ENCODE assay signal across 26 cellular contexts in the genomic region with DNA sequence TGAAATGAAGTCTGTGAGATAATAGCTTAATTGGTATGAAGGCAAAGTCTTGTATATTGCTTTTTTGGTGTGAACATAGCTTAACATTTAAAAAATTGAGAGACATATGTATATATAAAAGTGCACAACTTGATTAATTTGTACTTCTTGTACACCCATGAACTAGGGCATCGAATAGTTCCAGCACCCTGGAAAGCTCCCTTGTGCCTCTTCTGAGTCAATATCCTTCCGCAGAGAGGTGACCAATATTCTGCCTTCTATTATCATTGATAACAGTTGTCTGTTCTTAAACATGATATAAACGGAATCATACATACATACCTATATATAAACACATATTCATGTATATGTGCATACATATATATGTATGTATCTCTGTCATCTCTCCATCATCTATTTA.
"Had no signal": no experiment of that assay in that cellular context is flagged by ENCODE, and none has a peak within 500 bp of the region (broad histone marks: within the 10 kb centered on the region; RNA-seq: fewer than 3 reads in every experiment).

No MANE protein-coding gene starts in this region.

- H3K4me2 ChIP-seq: smooth muscle cell had no signal

- DNase-seq: cortex of kidney; effector memory CD8-positive, alpha-beta T cell; erythroblast; esophagus squamous epithelium; foreskin melanocyte; glutamatergic neuron; heart right ventricle; hippocampal formation; left cardiac atrium; left ventricle myocardium inferior; lower lobe of right lung; natural killer cell; occipital lobe; pancreas; stimulated activated CD4-positive, alpha-beta T cell treated with anti-CD3 and anti-CD28 coated beads, Interleukin-12 subunit alpha, Interleukin-12 subunit beta, amount 100 ng/mL, for 4 hours; stimulated activated CD4-positive, alpha-beta T cell treated with anti-CD3 and anti-CD28 coated beads, Interleukin-1b, Interleukin-23, amount 100 ng/mL, for 48 hours; stimulated activated CD4-positive, alpha-beta T cell treated with anti-CD3 and anti-CD28 coated beads, Interleukin-4, amount 100 ng/mL, for 1 hour; stimulated activated CD8-positive, alpha-beta memory T cell treated with anti-CD3 and anti-CD28 coated beads, Interleukin-4, amount 100 ng/mL, for 48 hours; stimulated activated naive CD4-positive, alpha-beta T cell; stimulated activated naive CD8-positive, alpha-beta T cell treated with anti-CD3 and anti-CD28 coated beads, Interleukin-15, amount 100 ng/mL, for 72 hours; transverse colon; upper lobe of right lung; uterus had no signal

- H3K27me3 ChIP-seq: suprapubic skin, transverse colon, upper lobe of right lung, uterus had no signal

- H3K27ac ChIP-seq: esophagus squamous epithelium, heart right ventricle, left ventricle myocardium inferior, lower lobe of right lung, pancreas, suprapubic skin, transverse colon, upper lobe of right lung, uterus had no signal

- H3K27ac Mint-ChIP-seq: effector memory CD8-positive, alpha-beta T cell; natural killer cell; stimulated activated naive CD8-positive, alpha-beta T cell treated with anti-CD3 and anti-CD28 coated beads, Interleukin-15, amount 100 ng/mL, for 72 hours had no signal

- H3K4me1 ChIP-seq: esophagus squamous epithelium, heart right ventricle, left ventricle myocardium inferior, lower lobe of right lung, pancreas, suprapubic skin, transverse colon, upper lobe of right lung, uterus had no signal

- H3K4me3 Mint-ChIP-seq: effector memory CD8-positive, alpha-beta T cell; natural killer cell; stimulated activated naive CD8-positive, alpha-beta T cell treated with anti-CD3 and anti-CD28 coated beads, Interleukin-15, amount 100 ng/mL, for 72 hours had no signal

- H3K4me1 Mint-ChIP-seq: natural killer cell; stimulated activated naive CD8-positive, alpha-beta T cell treated with anti-CD3 and anti-CD28 coated beads, Interleukin-15, amount 100 ng/mL, for 72 hours had no signal

- H3K4me3 ChIP-seq: esophagus squamous epithelium, heart right ventricle, left ventricle myocardium inferior, lower lobe of right lung, pancreas, smooth muscle cell, suprapubic skin, transverse colon, upper lobe of right lung, uterus had no signal

- H3K36me3 ChIP-seq: esophagus squamous epithelium, heart right ventricle, left ventricle myocardium inferior, lower lobe of right lung, pancreas, suprapubic skin, transverse colon, upper lobe of right lung, uterus had no signal

- H3K9me3 ChIP-seq: pancreas, upper lobe of right lung, uterus had no signal

- ATAC-seq: effector memory CD8-positive, alpha-beta T cell; heart right ventricle; left cardiac atrium; lower lobe of right lung; natural killer cell; pancreas; sciatic nerve; stimulated activated naive CD8-positive, alpha-beta T cell treated with anti-CD3 and anti-CD28 coated beads, Interleukin-15, amount 100 ng/mL, for 72 hours; upper lobe of right lung had no signal
